In genomic region chr6:52574709-52575489, GRCh38 we compare ENCODE assay signal across 8 cellular contexts. TPM values are rescaled to one million over a fixed set of nuclear protein-coding genes. Genes with fewer than 3 reads are reported as not detected.
DNase-seq lines count a peak whose midpoint lies in the region; ATAC-seq and TF ChIP-seq lines count a peak whose summit lies in the region.

No MANE protein-coding gene starts in this region.

- TF ChIP-seq POLR2A in prostate gland (IDR thresholded peaks at IDR 0.05): no peak

- H3K9me3 ChIP-seq in SK-N-MC (ENCODE audit: low read depth, low read length) (no peaks in the 10 kb centered on the region), adipocyte (ENCODE audit: control insufficient read depth, low read length) (no peaks in the 10 kb centered on the region), liver (ENCODE audit: control insufficient read depth in 4 of 4, low read length in 3 of 4) (no peaks in the 10 kb centered on the region), prostate gland (no peaks in the 10 kb centered on the region)

- H3K36me3 ChIP-seq in SK-N-MC (ENCODE audit: insufficient read depth, low read length) (no peaks in the 10 kb centered on the region), adipocyte (ENCODE audit: control insufficient read depth, insufficient read depth, low read length, severe bottlenecking) (peaks cover 12% of the 10 kb centered on the region), liver (ENCODE audit: control insufficient read depth in 4 of 4, insufficient read depth in 3 of 4, low read depth in 1 of 4, low read length in 3 of 4) (no peaks in the 10 kb centered on the region), prostate gland (no peaks in the 10 kb centered on the region)

- no peak for DNase-seq in SK-N-MC (ENCODE audit: low read depth, low spot score)
- peak; percentile 82 for DNase-seq in adipocyte (ENCODE audit: low read depth)
- peak; percentile 21 to 46 for DNase-seq in stimulated activated CD8-positive, alpha-beta memory T cell treated with anti-CD3 and anti-CD28 coated beads, Interleukin-7, amount 100 ng/mL, for 48 hours (ENCODE audit: extremely low read depth in 1 of 2, low read depth in 1 of 2)
- no peak for DNase-seq in prostate gland (ENCODE audit: low spot score)
- DNase-seq in COR-L47 (lab: John Stamatoyannopoulos, UW): no peak

- H3K9ac ChIP-seq in SK-N-MC (ENCODE audit: insufficient read length) (no peak overlapping the region), adipocyte (ENCODE audit: low read length) (peak overlapping the region; percentile 97), liver (ENCODE audit: low read depth in 1 of 2, low read length in 2 of 2) (peak overlapping the region in 1 of 2 donors; percentile 90)

- H3K27ac ChIP-seq in SK-N-MC: no peak overlapping the region
- H3K27ac ChIP-seq in liver (ENCODE audit: low read depth in 1 of 2, low read length in 2 of 2): peak overlapping the region; percentile 81 to 88
- no peak overlapping the region for H3K27ac ChIP-seq in prostate gland

- peak; percentile 53 for ATAC-seq in GM18870 (IDR thresholded peaks at IDR 0.05; ENCODE audit: unreplicated experiment)
- peak; percentile 45 for ATAC-seq in HG03025 (IDR thresholded peaks at IDR 0.05; ENCODE audit: low FRiP score, unreplicated experiment)

- intact Hi-C loops in prostate gland (cut with DNase I): loop anchor here (5.0 to 10.0 kb wide), 4 partner anchors 63 to 290 kb away; partner anchors contain the start of gene MCM3

- 0 out of 2 replicates have a peak overlapping the region, but pooled peaks have one; percentile 8 for H3K4me3 ChIP-seq in SK-N-MC
- H3K4me3 ChIP-seq in adipocyte (ENCODE audit: low read length): peak overlapping the region; percentile 90
- peak overlapping the region in 2 of 3 donors; percentile 83 to 87 for H3K4me3 ChIP-seq in liver (ENCODE audit: low read depth in 1 of 3, low read length in 3 of 3)
- H3K4me3 ChIP-seq in prostate gland: no peak overlapping the region

- H3K4me1 ChIP-seq in adipocyte (ENCODE audit: control insufficient read depth, insufficient read depth, low read length) (peaks cover 66% of the 10 kb centered on the region), liver (ENCODE audit: control insufficient read depth in 4 of 4, insufficient read depth in 4 of 4, low read length in 3 of 4) (peaks cover 2 to 31% (median 14%) of the 10 kb centered on the region in 4 donors), prostate gland (replicated peaks) (no peaks in the 10 kb centered on the region)

- H3K27me3 ChIP-seq in adipocyte (replicated peaks; ENCODE audit: control insufficient read depth, insufficient read depth, low read length) (no peaks in the 10 kb centered on the region), liver (ENCODE audit: control insufficient read depth in 4 of 4, insufficient read depth in 4 of 4, low read length in 3 of 4) (no peaks in the 10 kb centered on the region), prostate gland (replicated peaks; ENCODE audit: insufficient read depth) (no peaks in the 10 kb centered on the region)

- TF ChIP-seq CTCF in liver (IDR thresholded peaks at IDR 0.05; ENCODE audit: low read depth, low read length, missing input control): no peak
- TF ChIP-seq CTCF in prostate gland (IDR thresholded peaks at IDR 0.05): no peak

- 65% methylated on average over 13 of the region's 13 CpGs for WGBS in liver
- 57% methylated on average over 13 of the region's 13 CpGs for WGBS in prostate gland

- no peak for TF ChIP-seq RAD21 in liver (IDR thresholded peaks at IDR 0.05)

TF ChIP-seq in liver, 16 proteins besides CTCF, POLR2A, EP300 and RAD21:
- TF ChIP-seq MAX (IDR thresholded peaks at IDR 0.05) (no peak), FOXA2 (IDR thresholded peaks at IDR 0.05) (no peak)

RNA-seq across cellular contexts. Expression of gene TRAM2, which starts 2.0 kb away (rescaled TPM):
- total RNA-seq in liver (10 to 100 TPM in 1 of 2 donors, 1 to 10 TPM in 1; 8.5 to 17.5 TPM), prostate gland (10 to 100 TPM in 1 of 2 donors, 1 to 10 TPM in 1; 7.2 to 22.4 TPM)
- 10 to 100 TPM in 1 of 2 donors, 1 to 10 TPM in 1; 7.3 to 20.3 TPM for polyA plus RNA-seq in liver

Comparison
In these comparisons a context has a peak if more than half of its experiments do, and no peak if none do; other contexts are left out.
1. DNase-seq: peak in adipocyte (single experiment) and stimulated activated CD8-positive, alpha-beta memory T cell treated with anti-CD3 and anti-CD28 coated beads, Interleukin-7, amount 100 ng/mL, for 48 hours (2 of 2); none in SK-N-MC (single experiment), prostate gland (single experiment) and COR-L47 (single experiment).
2. H3K27ac ChIP-seq: peak in liver (2 of 2); none in SK-N-MC (single experiment) and prostate gland (0 of 2).
3. H3K4me3 ChIP-seq: peak in SK-N-MC (single experiment), adipocyte (single experiment) and liver (2 of 3); none in prostate gland (0 of 2).